ENCODE assay signal across 8 cellular contexts in the genomic region with DNA sequence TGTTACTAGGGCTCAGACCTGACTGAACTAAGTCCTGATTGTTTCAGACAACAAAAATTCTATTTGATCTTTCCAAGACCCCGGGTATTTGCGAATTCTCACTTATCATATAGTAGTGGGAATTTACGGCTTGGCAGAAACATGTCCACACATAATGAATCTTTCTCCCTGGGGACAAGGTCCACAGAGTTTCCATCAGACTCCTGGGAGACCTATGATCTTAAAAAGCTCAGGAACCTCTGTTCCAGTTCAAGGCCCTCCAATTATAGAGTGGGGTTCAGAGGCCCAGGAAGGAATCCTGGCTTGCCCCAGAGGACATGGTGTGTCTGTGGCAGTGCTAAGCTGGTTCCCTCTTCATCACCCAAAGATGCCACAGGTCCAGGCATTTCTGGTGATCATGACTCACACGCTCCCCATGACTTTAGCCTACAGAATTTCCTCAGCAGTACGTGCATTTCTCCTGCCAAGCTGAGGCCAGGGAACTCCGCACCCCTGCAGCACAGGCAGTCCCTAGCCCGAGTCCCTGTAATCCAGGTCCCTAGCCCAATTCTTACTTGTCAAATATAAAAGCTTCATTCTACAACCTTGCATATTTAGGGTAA. TPM values are rescaled to one million over a fixed set of nuclear protein-coding genes. Genes with fewer than 3 reads are reported as not detected.
DNase-seq lines count a peak whose midpoint lies in the region; ATAC-seq, FAIRE-seq and TF ChIP-seq lines count a peak whose summit lies in the region.

No MANE protein-coding gene starts in this region.

- no TSS peak for BruUV-seq in HepG2 (replicated peaks; lab: Mats Ljungman, UMichigan)

- H4K20me1 ChIP-seq in HepG2 (ENCODE audit: insufficient read depth, low read length): peaks cover 19% of the 10 kb centered on the region

- TF ChIP-seq CTCF in HepG2 (CRISPR knock-in tag; IDR thresholded peaks at IDR 0.05): no peak
- no peak for TF ChIP-seq CTCF in upper lobe of right lung (IDR thresholded peaks at IDR 0.05)
- TF ChIP-seq CTCF in testis (IDR thresholded peaks at IDR 0.05): no peak

- H3K9me3 Mint-ChIP-seq in activated naive CD4-positive, alpha-beta T cell treated with anti-CD3 and anti-CD28 coated beads, Interleukin-2, amount 10 ng/mL, durations not matched to agents 7 days and 5 days: no peaks in the 10 kb centered on the region
- no peaks in the 10 kb centered on the region for H3K9me3 Mint-ChIP-seq in activated naive CD8-positive, alpha-beta T cell treated with anti-CD3 and anti-CD28 coated beads, Interleukin-2, amount 10 ng/mL, durations not matched to agents 7 days and 5 days

- no peak overlapping the region for H3K9ac ChIP-seq in HepG2 (ENCODE audit: insufficient read depth, low read depth, low read length)

- WGBS in HepG2 (ENCODE audit: low lambda C conversion rate): 42% methylated on average over 6 of the region's 7 CpGs
- WGBS in testis, 2 donors: 60 to 67% methylated on average over 7 of the region's 7 CpGs

- H3K79me2 ChIP-seq in HepG2 (ENCODE audit: insufficient read depth, low read length): peaks cover 67% of the 10 kb centered on the region

- DNase-seq in activated naive CD4-positive, alpha-beta T cell treated with anti-CD3 and anti-CD28 coated beads, Interleukin-2, amount 10 ng/mL, durations not matched to agents 7 days and 5 days: no peak
- DNase-seq in activated naive CD4-positive, alpha-beta T cell (lab: John Stamatoyannopoulos, UW): no peak
- DNase-seq in activated naive CD8-positive, alpha-beta T cell treated with anti-CD3 and anti-CD28 coated beads, Interleukin-2, amount 10 ng/mL, durations not matched to agents 7 days and 5 days: no peak
- no peak for DNase-seq in HepG2 (ENCODE audit: low spot score)
- no peak for DNase-seq in upper lobe of right lung
- no peak for DNase-seq in dedifferentiated amniotic fluid mesenchymal stem cell (ENCODE audit: extremely low spot score)
- DNase-seq in testis: no peak
- DNase-seq in KG1 (lab: John Stamatoyannopoulos, UW): no peak

- no peak for TF ChIP-seq RAD21 in HepG2 (CRISPR knock-in tag; IDR thresholded peaks at IDR 0.05)

- no peaks in the 10 kb centered on the region for H3K27me3 ChIP-seq in HepG2 (ENCODE audit: control insufficient read depth in 1 of 2, insufficient read depth in 2 of 2, low read length in 2 of 2)
- no peaks in the 10 kb centered on the region for H3K27me3 ChIP-seq in upper lobe of right lung
- H3K27me3 ChIP-seq in testis: no peaks in the 10 kb centered on the region

- TF ChIP-seq EP300 in HepG2 (IDR thresholded peaks at IDR 0.05; ENCODE audit: low read depth in 2 of 2, low read length in 2 of 2): no peak
- no peak for TF ChIP-seq EP300 in HepG2 (CRISPR knock-in tag; IDR thresholded peaks at IDR 0.05; ENCODE audit: borderline replicate concordance)

- TF ChIP-seq POLR2A in HepG2 (IDR thresholded peaks at IDR 0.05; ENCODE audit: insufficient read depth in 1 of 2, low read depth in 2 of 2, low read length in 2 of 2) (no peak), testis (IDR thresholded peaks at IDR 0.05) (no peak)

- H3K4me1 Mint-ChIP-seq in activated naive CD4-positive, alpha-beta T cell treated with anti-CD3 and anti-CD28 coated beads, Interleukin-2, amount 10 ng/mL, durations not matched to agents 7 days and 5 days: peaks cover 85% of the 10 kb centered on the region
- H3K4me1 Mint-ChIP-seq in activated naive CD8-positive, alpha-beta T cell treated with anti-CD3 and anti-CD28 coated beads, Interleukin-2, amount 10 ng/mL, durations not matched to agents 7 days and 5 days: peaks cover 68% of the 10 kb centered on the region

- H3K27ac Mint-ChIP-seq in activated naive CD4-positive, alpha-beta T cell treated with anti-CD3 and anti-CD28 coated beads, Interleukin-2, amount 10 ng/mL, durations not matched to agents 7 days and 5 days: peak overlapping the region; percentile 97
- H3K27ac Mint-ChIP-seq in activated naive CD8-positive, alpha-beta T cell treated with anti-CD3 and anti-CD28 coated beads, Interleukin-2, amount 10 ng/mL, durations not matched to agents 7 days and 5 days: peak overlapping the region; percentile 94

- intact Hi-C loops in HepG2 (cut with micrococcal nuclease; ENCODE audit: unreplicated experiment) (no loop called here), upper lobe of right lung (cut with DNase I) (no loop called here), testis (cut with DNase I; ENCODE audit: low total_unique reads) (no loop called here)

- H3K9me3 ChIP-seq in HepG2 (ENCODE audit: low read length): no peaks in the 10 kb centered on the region
- no peaks in the 10 kb centered on the region for H3K9me3 ChIP-seq in upper lobe of right lung
- H3K9me3 ChIP-seq in testis: no peaks in the 10 kb centered on the region

- POLR2A ChIA-PET in activated naive CD8-positive, alpha-beta T cell treated with anti-CD3 and anti-CD28 coated beads, Interleukin-2, amount 10 ng/mL, durations not matched to agents 7 days and 5 days (lab: Charles Lee): interaction anchor here (1.1 to 2.9 kb wide), 5 partner anchors 8 to 58 kb away, joined by 3 to 19 read pairs (median 8); a partner anchor contains a TSS
- POLR2A ChIA-PET in HepG2 (lab: Yijun Ruan, JAX): no interaction called here

- peaks cover 0 to 2% of the 10 kb centered on the region in 2 experiments; a peak in 2 of 5 replicates for H3K36me3 ChIP-seq in HepG2 (replicated peaks in 1 of 2; ENCODE audit: control insufficient read depth in 1 of 2, insufficient read depth in 2 of 2, low read length in 2 of 2)
- H3K36me3 ChIP-seq in upper lobe of right lung: no peaks in the 10 kb centered on the region
- no peaks in the 10 kb centered on the region for H3K36me3 ChIP-seq in testis (ENCODE audit: low read depth, missing control alignments)

- ATAC-seq in activated naive CD8-positive, alpha-beta T cell treated with anti-CD3 and anti-CD28 coated beads, Interleukin-2, amount 10 ng/mL, durations not matched to agents 7 days and 5 days (ENCODE audit: low read depth): no peak
- peak; percentile 34; the same call in 2 of the 3 replicates for ATAC-seq in HepG2
- ATAC-seq in upper lobe of right lung: peak; percentile 62

- FAIRE-seq in HepG2 (lab: Jason Lieb, UNC): peak; percentile 12

- in situ Hi-C loops in HepG2 (cut with HindIII; ENCODE audit: extremely low pct_ligation_motif_present, low pct_unique_long_range_greater_than_20kb): loop anchor here (25.0 kb wide), 1 partner anchor 340 kb away; a partner anchor contains a TSS

- peaks cover 24% of the 10 kb centered on the region for H3K36me3 Mint-ChIP-seq in activated naive CD4-positive, alpha-beta T cell treated with anti-CD3 and anti-CD28 coated beads, Interleukin-2, amount 10 ng/mL, durations not matched to agents 7 days and 5 days
- H3K36me3 Mint-ChIP-seq in activated naive CD8-positive, alpha-beta T cell treated with anti-CD3 and anti-CD28 coated beads, Interleukin-2, amount 10 ng/mL, durations not matched to agents 7 days and 5 days: peaks cover 13% of the 10 kb centered on the region

- peak overlapping the region; percentile 56 for H3K4me3 Mint-ChIP-seq in activated naive CD4-positive, alpha-beta T cell treated with anti-CD3 and anti-CD28 coated beads, Interleukin-2, amount 10 ng/mL, durations not matched to agents 7 days and 5 days
- H3K4me3 Mint-ChIP-seq in activated naive CD8-positive, alpha-beta T cell treated with anti-CD3 and anti-CD28 coated beads, Interleukin-2, amount 10 ng/mL, durations not matched to agents 7 days and 5 days: peak overlapping the region; percentile 50

- H3K4me3 ChIP-seq in HepG2 (replicated peaks in 1 of 3; ENCODE audit: insufficient read depth in 1 of 3, low read depth in 2 of 3, low read length in 3 of 3) (no peak overlapping the region; a peak in 1 of 6 replicates), upper lobe of right lung (no peak overlapping the region), testis (no peak overlapping the region)

- H3K4me2 ChIP-seq in HepG2 (ENCODE audit: low read depth, low read length): peak overlapping the region; percentile 40

- H3K27me3 Mint-ChIP-seq in activated naive CD4-positive, alpha-beta T cell treated with anti-CD3 and anti-CD28 coated beads, Interleukin-2, amount 10 ng/mL, durations not matched to agents 7 days and 5 days: no peaks in the 10 kb centered on the region
- no peaks in the 10 kb centered on the region for H3K27me3 Mint-ChIP-seq in activated naive CD8-positive, alpha-beta T cell treated with anti-CD3 and anti-CD28 coated beads, Interleukin-2, amount 10 ng/mL, durations not matched to agents 7 days and 5 days

- H2AFZ ChIP-seq in HepG2 (ENCODE audit: low read length): no peak overlapping the region

- CTCF ChIA-PET in activated naive CD4-positive, alpha-beta T cell treated with anti-CD3 and anti-CD28 coated beads, Interleukin-2, amount 10 ng/mL, durations not matched to agents 7 days and 5 days (lab: Charles Lee): interaction anchor here (0.8 to 2.3 kb wide), 9 partner anchors 9 to 136 kb away, joined by 3 to 16 read pairs (median 7); a partner anchor contains a TSS
- CTCF ChIA-PET in HepG2 (lab: Yijun Ruan, JAX; ENCODE audit: low intra/inter-chr PET ratio, low total read pairs): interaction anchor here (1.7 kb wide), 1 partner anchor 13 kb away, joined by 6 read pairs; a partner anchor contains a TSS

- peaks cover 65% of the 10 kb centered on the region for H3K4me1 ChIP-seq in HepG2 (ENCODE audit: insufficient read depth, low read length)
- H3K4me1 ChIP-seq in upper lobe of right lung: peaks cover 65% of the 10 kb centered on the region
- peaks cover 20% of the 10 kb centered on the region for H3K4me1 ChIP-seq in testis

- H3K27ac ChIP-seq in HepG2 (ENCODE audit: extremely low read length, insufficient read depth, low read length): peak overlapping the region; percentile 44
- H3K27ac ChIP-seq in upper lobe of right lung: peak overlapping the region; percentile 65
- H3K27ac ChIP-seq in testis: no peak overlapping the region

RNA-seq across cellular contexts. Expression of a gene that starts 12.6 kb away (rescaled TPM):
- 100 to 1,000 TPM; 129 to 131 TPM for total RNA-seq in activated naive CD8-positive, alpha-beta T cell treated with anti-CD3 and anti-CD28 coated beads, Interleukin-2, amount 10 ng/mL, durations not matched to agents 7 days and 5 days
- total RNA-seq in HepG2 (2016; rRNA removed; fragmentation: Illumina TruSeq; extraction: Trizol): 21.2 and 21.7 TPM in 2 replicates
- 6.1 and 9.4 TPM in 2 replicates for total RNA-seq in HepG2 (2016; cell fraction: cytosol; rRNA removed; fragmentation: Illumina TruSeq; extraction: Trizol; ENCODE audit: low read depth)
- total RNA-seq in HepG2 (2016; cell fraction: insoluble cytoplasmic fraction; rRNA removed; fragmentation: Illumina TruSeq; extraction: Trizol): 17.2 and 20.5 TPM in 2 replicates
- 22.7 and 23.5 TPM in 2 replicates for total RNA-seq in HepG2 (2016; cell fraction: membrane; rRNA removed; fragmentation: Illumina TruSeq; extraction: Trizol)
- total RNA-seq in HepG2 (2016; cell fraction: nucleus; rRNA removed; fragmentation: Illumina TruSeq; extraction: Trizol): 15.4 and 18.1 TPM in 2 replicates
- 38.9 and 46.6 TPM in 2 replicates for polyA plus RNA-seq in HepG2 (2011; rRNA removed)
- polyA plus RNA-seq in HepG2 (2011; cell fraction: cytosol; rRNA removed): 29.9 and 30.8 TPM in 2 replicates
- 38.0 and 38.2 TPM in 2 replicates for polyA plus RNA-seq in HepG2 (2011; cell fraction: nucleus; rRNA removed)
- polyA plus RNA-seq in HepG2 (2012): 36.7 and 38.5 TPM in 2 replicates
- polyA plus RNA-seq in HepG2 (2016; cell fraction: cytosol; fragmentation: Illumina TruSeq; extraction: Trizol; ENCODE audit: low read depth): 2.1 and 3.2 TPM in 2 replicates
- polyA plus RNA-seq in HepG2 (2016; cell fraction: insoluble cytoplasmic fraction; fragmentation: Illumina TruSeq; extraction: Trizol; ENCODE audit: low read depth): 16.9 and 24.5 TPM in 2 replicates
- 15.6 and 18.4 TPM in 2 replicates for polyA plus RNA-seq in HepG2 (2016; cell fraction: membrane; fragmentation: Illumina TruSeq; extraction: Trizol; ENCODE audit: low read depth)
- polyA plus RNA-seq in HepG2 (2016; cell fraction: nucleus; fragmentation: Illumina TruSeq; extraction: Trizol; ENCODE audit: insufficient read depth, low read depth): 22.7 and 25.7 TPM in 2 replicates
- polyA minus RNA-seq in HepG2 (2011; rRNA and poly(A)+ RNA removed; ENCODE audit: low replicate concordance): 31.8 and 52.5 TPM in 2 replicates
- polyA minus RNA-seq in HepG2 (2011; cell fraction: cytosol; rRNA and poly(A)+ RNA removed): 25.4 and 30.6 TPM in 2 replicates
- 18.2 and 24.7 TPM in 2 replicates for polyA minus RNA-seq in HepG2 (2011; cell fraction: nucleus; rRNA and poly(A)+ RNA removed)
- 144 TPM for total RNA-seq in upper lobe of right lung
- total RNA-seq in testis: 10 to 100 TPM; 55.8 to 56.9 TPM
- 36.1 TPM for polyA plus RNA-seq in testis (ENCODE audit: insufficient read depth, low read depth, low replicate concordance)

Comparison
In these comparisons a context has a peak if more than half of its experiments do, and no peak if none do; other contexts are left out.
1. H3K27ac ChIP-seq: peak in HepG2 (single experiment) and upper lobe of right lung (single experiment); none in testis (0 of 2).